15 cellular contexts compared by ENCODE assay signal in the genomic region with DNA sequence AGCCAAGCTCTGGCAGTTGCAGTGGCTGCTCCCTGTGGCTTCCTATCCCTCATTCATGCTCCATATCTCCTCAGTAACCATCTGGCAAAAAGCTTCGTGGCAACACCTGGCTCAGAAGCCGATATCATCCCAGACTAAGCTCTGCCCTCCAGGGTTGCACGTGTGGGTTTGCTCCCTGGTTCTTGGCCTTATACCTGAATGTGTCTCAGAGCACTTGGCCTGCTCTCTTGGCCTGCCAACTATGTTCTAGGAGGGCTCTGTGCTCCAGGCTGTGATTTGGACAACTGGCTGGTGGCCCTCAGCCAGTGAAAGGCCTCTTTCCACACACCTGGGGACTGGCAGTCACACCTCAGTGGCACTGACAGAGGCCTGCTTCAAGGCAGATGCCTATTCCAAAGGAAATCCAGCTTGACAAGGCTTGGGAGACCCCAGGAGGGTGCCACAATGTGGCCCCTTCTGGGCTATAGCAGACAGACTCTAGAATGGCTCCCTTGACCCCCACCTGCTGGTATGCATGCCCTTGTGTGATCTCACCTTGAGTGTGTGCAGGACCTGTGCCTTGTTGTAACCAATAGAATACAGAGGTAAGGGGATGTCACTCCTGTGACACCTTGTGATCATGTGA. TPM values are rescaled to one million over a fixed set of nuclear protein-coding genes. Genes with fewer than 3 reads are reported as not detected.
A peak's percentile ranks its signal among the peaks of the same experiment; 100 is the strongest.
DNase-seq lines count a peak whose midpoint lies in the region; ATAC-seq, FAIRE-seq and TF ChIP-seq lines count a peak whose summit lies in the region.
"Had no signal": no experiment of that assay in that cellular context is flagged by ENCODE, and none has a peak within 500 bp of the region (broad histone marks: within the 10 kb centered on the region; RNA-seq: fewer than 3 reads in every experiment).

No MANE protein-coding gene starts in this region.

- H3K4me3 Mint-ChIP-seq in activated naive CD8-positive, alpha-beta T cell = peak overlapping the region; percentile 81
- H3K4me3 Mint-ChIP-seq in activated naive CD8-positive, alpha-beta T cell treated with anti-CD3 and anti-CD28 coated beads for 36 hours = no peak overlapping the region
- peak overlapping the region; percentile 59 for H3K4me3 Mint-ChIP-seq in mesothelial cell of epicardium

- no peaks in the 10 kb centered on the region for H3K27me3 ChIP-seq in RWPE2 (ENCODE audit: insufficient read depth, poor library complexity, severe bottlenecking)
- peaks cover 0 to 5% of the 10 kb centered on the region in 2 donors for H3K27me3 ChIP-seq in small intestine (ENCODE audit: control insufficient read depth in 2 of 2, insufficient read depth in 2 of 2, low read length in 2 of 2)
- H3K27me3 ChIP-seq in H7 (ENCODE audit: control insufficient read depth, insufficient read depth, low read length) = peaks cover 43% of the 10 kb centered on the region

- peak overlapping the region; percentile 3 for H3K27ac Mint-ChIP-seq in activated naive CD8-positive, alpha-beta T cell
- H3K27ac Mint-ChIP-seq in activated naive CD8-positive, alpha-beta T cell treated with anti-CD3 and anti-CD28 coated beads for 36 hours = no peak overlapping the region
- H3K27ac Mint-ChIP-seq in mesothelial cell of epicardium = no peak overlapping the region

- H3K36me3 ChIP-seq in RWPE2 (ENCODE audit: low read depth) (peaks cover 20% of the 10 kb centered on the region), small intestine (ENCODE audit: control insufficient read depth in 2 of 2, insufficient read depth in 2 of 2, low read length in 2 of 2) (no peaks in the 10 kb centered on the region), H7 (replicated peaks; ENCODE audit: control insufficient read depth, insufficient read depth, low read length) (no peaks in the 10 kb centered on the region)

- peaks cover 3% of the 10 kb centered on the region for H3K27me3 Mint-ChIP-seq in activated naive CD8-positive, alpha-beta T cell
- H3K27me3 Mint-ChIP-seq in activated naive CD8-positive, alpha-beta T cell treated with anti-CD3 and anti-CD28 coated beads for 36 hours = peaks cover 29% of the 10 kb centered on the region
- peaks cover 92% of the 10 kb centered on the region for H3K27me3 Mint-ChIP-seq in mesothelial cell of epicardium (ENCODE audit: low read depth)

- H3K9me3 Mint-ChIP-seq in activated naive CD8-positive, alpha-beta T cell (ENCODE audit: low read depth) = no peaks in the 10 kb centered on the region
- H3K9me3 Mint-ChIP-seq in activated naive CD8-positive, alpha-beta T cell treated with anti-CD3 and anti-CD28 coated beads for 36 hours = no peaks in the 10 kb centered on the region
- H3K9me3 Mint-ChIP-seq in mesothelial cell of epicardium = no peaks in the 10 kb centered on the region
- H3K9me3 Mint-ChIP-seq: stimulated activated naive CD8-positive, alpha-beta T cell treated with anti-CD3 and anti-CD28 coated beads, Interleukin-15, Interleukin-2, amounts not matched to agents 100 ng/mL and 50 ng/mL, for 24 hours had no signal

- H3K4me3 ChIP-seq in RWPE2 (ENCODE audit: severe bottlenecking) = no peak overlapping the region
- H3K4me3 ChIP-seq in small intestine (ENCODE audit: low read depth in 1 of 2, low read length in 2 of 2) = no peak overlapping the region
- no peak overlapping the region for H3K4me3 ChIP-seq in H7 (ENCODE audit: insufficient read depth, low read depth, low read length)

- H3K27ac ChIP-seq in RWPE2 (ENCODE audit: poor library complexity, severe bottlenecking) (no peak overlapping the region), small intestine (ENCODE audit: low read depth in 1 of 2, low read length in 1 of 2) (no peak overlapping the region)
- H3K27ac ChIP-seq: KMS-11 had no signal

- H3K4me1 ChIP-seq in RWPE2 (ENCODE audit: insufficient read depth, poor library complexity, severe bottlenecking) = no peaks in the 10 kb centered on the region
- H3K4me1 ChIP-seq in small intestine (ENCODE audit: control insufficient read depth in 2 of 2, insufficient read depth in 1 of 2, low read depth in 1 of 2, low read length in 1 of 2) = no peaks in the 10 kb centered on the region

- peaks cover 3% of the 10 kb centered on the region for H3K4me1 Mint-ChIP-seq in activated naive CD8-positive, alpha-beta T cell (ENCODE audit: low read depth)
- H3K4me1 Mint-ChIP-seq in activated naive CD8-positive, alpha-beta T cell treated with anti-CD3 and anti-CD28 coated beads for 36 hours = no peaks in the 10 kb centered on the region
- H3K4me1 Mint-ChIP-seq in mesothelial cell of epicardium = peaks cover 3% of the 10 kb centered on the region

- FAIRE-seq in small intestine (lab: Jason Lieb, UNC) = no peak

- ATAC-seq in RWPE2 (ENCODE audit: low read depth) (peak; percentile 2), HG02678 (IDR thresholded peaks at IDR 0.05; ENCODE audit: unreplicated experiment) (no peak)

- TF ChIP-seq CTCF in RWPE2 (IDR thresholded peaks at IDR 0.05; ENCODE audit: poor library complexity, severe bottlenecking) = no peak
- no peak for TF ChIP-seq CTCF in mesothelial cell of epicardium (IDR thresholded peaks at IDR 0.05; ENCODE audit: unreplicated experiment)

- 27 to 78% (median 32%) methylated on average over 3 of the region's 3 CpGs for WGBS in small intestine, 3 donors

- DNase-seq in activated naive CD8-positive, alpha-beta T cell treated with anti-CD3 and anti-CD28 coated beads for 36 hours = no peak
- DNase-seq in RWPE2 (ENCODE audit: low spot score) (peak; percentile 45), mesothelial cell of epicardium (ENCODE audit: low spot score in 2 of 2, unreplicated experiment in 2 of 2) (no peak), small intestine (no peak), H7 (no peak), COR-L47 (lab: John Stamatoyannopoulos, UW) (no peak)
- DNase-seq: activated CD4-positive, alpha-beta T cell treated with anti-CD3 and anti-CD28 coated beads for 4 hours; C1 segment of cervical spinal cord; mesendoderm; NCI-H1930; stimulated activated CD4-positive, alpha-beta T cell treated with anti-CD3 and anti-CD28 coated beads, Interleukin-4, amount 100 ng/mL, for 24 hours had no signal

- no peaks in the 10 kb centered on the region for H3K9me3 ChIP-seq in RWPE2 (ENCODE audit: severe bottlenecking)
- H3K9me3 ChIP-seq in small intestine (ENCODE audit: control insufficient read depth, low read depth) = no peaks in the 10 kb centered on the region

- H3K36me3 Mint-ChIP-seq in activated naive CD8-positive, alpha-beta T cell = no peaks in the 10 kb centered on the region
- H3K36me3 Mint-ChIP-seq in activated naive CD8-positive, alpha-beta T cell treated with anti-CD3 and anti-CD28 coated beads for 36 hours = no peaks in the 10 kb centered on the region
- no peaks in the 10 kb centered on the region for H3K36me3 Mint-ChIP-seq in mesothelial cell of epicardium

RNA-seq across cellular contexts. Expression of a gene that starts 10.5 kb away (rescaled TPM):
- total RNA-seq in activated naive CD8-positive, alpha-beta T cell treated with anti-CD3 and anti-CD28 coated beads for 36 hours = not detected
- total RNA-seq in mesothelial cell of epicardium = 0.58 to 0.78 TPM (median 0.75 TPM) in 3 replicates
- polyA plus RNA-seq in small intestine = 1 to 10 TPM in 1 of 3 donors, under 1 TPM in 1, not detected in 1; 0.42 to 1.4 TPM
- total RNA-seq in H7 (2014; rRNA removed; shearing (Covaris generic)) = 0.11 TPM in 1 of 2 replicates, not detected in the other

RNA-seq across cellular contexts. Expression of a gene that starts 43.0 kb away (rescaled TPM):
- under 1 TPM in 1 of 2 experiments, not detected in 1; 0.02 TPM for total RNA-seq in activated naive CD8-positive, alpha-beta T cell treated with anti-CD3 and anti-CD28 coated beads for 36 hours
- 2.4 to 2.8 TPM (median 2.6 TPM) in 3 replicates for total RNA-seq in mesothelial cell of epicardium
- 1 to 10 TPM in 1 of 3 donors, under 1 TPM in 2; under 0.01 to 6.3 (median under 0.01) TPM for polyA plus RNA-seq in small intestine
- 2.0 and 2.3 TPM in 2 replicates for total RNA-seq in H7 (2014; rRNA removed; shearing (Covaris generic))

RNA-seq across cellular contexts. Expression of a gene that starts 50.5 kb away (rescaled TPM):
- 1 to 10 TPM; 1.5 to 1.9 TPM for total RNA-seq in activated naive CD8-positive, alpha-beta T cell treated with anti-CD3 and anti-CD28 coated beads for 36 hours
- total RNA-seq in mesothelial cell of epicardium = 9.0 to 10.3 TPM (median 10.2 TPM) in 3 replicates
- polyA plus RNA-seq in small intestine = 1 to 10 TPM in 2 of 3 donors, under 1 TPM in 1; 0.89 to 5.0 (median 1.4) TPM
- 3.5 and 3.7 TPM in 2 replicates for total RNA-seq in H7 (2014; rRNA removed; shearing (Covaris generic))
